ENCODE assay signal across 8 cellular contexts in genomic region chr2:216519154-216519762, GRCh38. TPM values are rescaled to one million over a fixed set of nuclear protein-coding genes. Genes with fewer than 3 reads are reported as not detected.
DNase-seq lines count a peak whose midpoint lies in the region; ATAC-seq and TF ChIP-seq lines count a peak whose summit lies in the region.

No MANE protein-coding gene starts in this region.

- no peaks in the 10 kb centered on the region; the same call in 1 of the 2 replicates for H4K20me1 ChIP-seq in GM23338 (replicated peaks; ENCODE audit: insufficient read depth)
- no peaks in the 10 kb centered on the region for H4K20me1 ChIP-seq in SK-N-SH (ENCODE audit: insufficient read depth)

- TF ChIP-seq POLR2A in breast epithelium (IDR thresholded peaks at IDR 0.05): no peak

- H3K4me1 ChIP-seq in GM23338 (ENCODE audit: insufficient read depth) (no peaks in the 10 kb centered on the region), SK-N-SH (ENCODE audit: control insufficient read depth in 1 of 2, insufficient read depth in 2 of 2, low read depth in 1 of 2, low read length in 1 of 2) (peaks cover 0 to 5% of the 10 kb centered on the region in 2 experiments; a peak in 2 of 4 replicates), breast epithelium (no peaks in the 10 kb centered on the region)

- intact Hi-C loops in breast epithelium (cut with DNase I; ENCODE audit: low total_unique reads): loop anchor here (1.0 kb wide), 1 partner anchor 135 kb away; no protein-coding TSS in a partner anchor

- H2AFZ ChIP-seq in GM23338: no peak overlapping the region
- H2AFZ ChIP-seq in SK-N-SH (ENCODE audit: low read depth): no peak overlapping the region

- no peak overlapping the region for H3K4me3 ChIP-seq in GM23338
- H3K4me3 ChIP-seq in SK-N-SH (ENCODE audit: low read depth in 2 of 2, low read length in 1 of 2): no peak overlapping the region; a peak in 1 of 4 replicates
- no peak overlapping the region for H3K4me3 ChIP-seq in breast epithelium

- H3K9me3 ChIP-seq in SK-N-SH (no peaks in the 10 kb centered on the region), breast epithelium (no peaks in the 10 kb centered on the region)

- no peaks in the 10 kb centered on the region for H3K9me3 Mint-ChIP-seq in GM23338

- no peaks in the 10 kb centered on the region for H3K4me1 Mint-ChIP-seq in GM23338

- TF ChIP-seq EP300 in SK-N-SH (IDR thresholded peaks at IDR 0.05; ENCODE audit: borderline replicate concordance in 1 of 2, low read depth in 1 of 2, low read length in 1 of 2): no peak

- H3F3A ChIP-seq in GM23338 (replicated peaks; ENCODE audit: low read depth) (no peaks in the 10 kb centered on the region), SK-N-SH (replicated peaks; ENCODE audit: insufficient read depth) (no peaks in the 10 kb centered on the region)

- H3K27me3 Mint-ChIP-seq in GM23338 (ENCODE audit: insufficient read depth, low read depth, poor library complexity): peaks cover 3% of the 10 kb centered on the region

- H3K9me2 ChIP-seq in GM23338 (ENCODE audit: insufficient read depth) (no peaks in the 10 kb centered on the region; the same call in 1 of the 2 replicates), SK-N-SH (no peaks in the 10 kb centered on the region)

- H3K9ac ChIP-seq in SK-N-SH: no peak overlapping the region

- H3K36me3 Mint-ChIP-seq in GM23338 (ENCODE audit: low read depth): no peaks in the 10 kb centered on the region; the same call in 2 of the 3 replicates

- peak; percentile 81 to 83 for TF ChIP-seq CTCF in GM23338 (conservative IDR thresholded peaks at IDR 0.05; ENCODE audit: low read depth in 2 of 2)
- peak; percentile 85 for TF ChIP-seq CTCF in SK-N-SH (IDR thresholded peaks at IDR 0.05)
- peak; percentile 71 to 85 (median 83) for TF ChIP-seq CTCF in breast epithelium (IDR thresholded peaks at IDR 0.05)

- POLR2A ChIA-PET in SK-N-SH (lab: Yijun Ruan, JAX): interaction anchor here (1.0 to 2.3 kb wide), 5 partner anchors 18 to 147 kb away, joined by 3 to 17 read pairs (median 4); partner anchors contain the start of gene RPL37A

- H3K27ac Mint-ChIP-seq in GM23338: no peak overlapping the region; the same call in 1 of the 2 replicates

- H3K79me2 ChIP-seq in GM23338 (replicated peaks; ENCODE audit: insufficient read depth) (no peaks in the 10 kb centered on the region), SK-N-SH (ENCODE audit: insufficient read depth) (no peaks in the 10 kb centered on the region)

- H3K4me2 ChIP-seq in GM23338 (no peak overlapping the region), SK-N-SH (no peak overlapping the region)

- peak; percentile 91 for TF ChIP-seq RAD21 in SK-N-SH (IDR thresholded peaks at IDR 0.05; ENCODE audit: low read length)

- no peak overlapping the region for H3K27ac ChIP-seq in GM23338 (ENCODE audit: low read depth)
- H3K27ac ChIP-seq in SK-N-SH (ENCODE audit: low read depth in 2 of 2, low read length in 1 of 2): no peak overlapping the region
- H3K27ac ChIP-seq in breast epithelium: no peak overlapping the region

- CTCF ChIA-PET in SK-N-SH (lab: Yijun Ruan, JAX): interaction anchor here (0.6 to 13.9 kb wide), 46 partner anchors 8 to 1210 kb away, joined by 3 to 614 read pairs (median 4); partner anchors contain the start of genes IGFBP2 and IGFBP5

- WGBS in SK-N-SH (ENCODE audit: low lambda C conversion rate): 62% methylated on average over 3 of the region's 3 CpGs

- DNase-seq in EH (ENCODE audit: low read depth): peak; percentile 85
- DNase-seq in GM23338 (ENCODE audit: low spot score): peak; percentile 90
- peak; percentile 47 to 90 (median 66) for DNase-seq in NCI-H1417 (lab: John Stamatoyannopoulos, UW)
- DNase-seq in SK-N-SH: peak; percentile 64
- DNase-seq in breast epithelium (ENCODE audit: low spot score in 2 of 2): peak; percentile 55 to 70
- DNase-seq in iris pigment epithelial cell (ENCODE audit: low read depth): peak; percentile 87
- DNase-seq in stimulated activated CD4-positive, alpha-beta T cell treated with anti-CD3 and anti-CD28 coated beads, Interleukin-2, amount 100 ng/mL, for 4 hours (ENCODE audit: low read depth): peak; percentile 32
- DNase-seq in activated effector memory CD4-positive, alpha-beta T cell treated with Interleukin-2 at 50 U/mL for 16 hours: no peak

- H3K36me3 ChIP-seq in GM23338 (ENCODE audit: insufficient read depth) (no peaks in the 10 kb centered on the region), SK-N-SH (replicated peaks in 1 of 2; ENCODE audit: control insufficient read depth in 1 of 2, insufficient read depth in 2 of 2, low read length in 1 of 2) (no peaks in the 10 kb centered on the region), breast epithelium (no peaks in the 10 kb centered on the region)

- H3K4me3 Mint-ChIP-seq in GM23338: no peak overlapping the region

- peak; percentile 89 for ATAC-seq in GM23338

- H3K27me3 ChIP-seq in GM23338 (ENCODE audit: insufficient read depth): no peaks in the 10 kb centered on the region
- H3K27me3 ChIP-seq in SK-N-SH (ENCODE audit: insufficient read depth): no peaks in the 10 kb centered on the region
- no peaks in the 10 kb centered on the region for H3K27me3 ChIP-seq in breast epithelium

TF ChIP-seq in GM23338, 12 proteins besides CTCF, POLR2A, EP300 and RAD21:
- TF ChIP-seq POLR2AphosphoS5 (IDR thresholded peaks at IDR 0.05; ENCODE audit: low read depth) (no peak), ZNF331 (CRISPR knock-in tag; IDR thresholded peaks at IDR 0.05; ENCODE audit: low read depth) (no peak), CREB1 (CRISPR knock-in tag; IDR thresholded peaks at IDR 0.05; ENCODE audit: low read depth) (no peak), EZH2phosphoT487 (IDR thresholded peaks at IDR 0.05; ENCODE audit: unreplicated experiment) (no peak)
TF ChIP-seq in GM23338: peak in this region for 0.

TF ChIP-seq in SK-N-SH, 30 proteins besides CTCF, POLR2A, EP300 and RAD21:
- TF ChIP-seq MXI1 (IDR thresholded peaks at IDR 0.05; ENCODE audit: low read depth, low read length) (peak; percentile 46; the same call in 1 of the 2 replicates), CHD2 (IDR thresholded peaks at IDR 0.05; ENCODE audit: low read length, partially characterized antibody) (peak; percentile 34), RFX5 (IDR thresholded peaks at IDR 0.05; ENCODE audit: low read length) (no peak), PBX3 (IDR thresholded peaks at IDR 0.05) (no peak), SMC3 (IDR thresholded peaks at IDR 0.05; ENCODE audit: low read depth, low read length) (peak; percentile 96), USF1 (IDR thresholded peaks at IDR 0.05; ENCODE audit: borderline replicate concordance, low read depth) (no peak), RCOR1 (IDR thresholded peaks at IDR 0.05; ENCODE audit: low read length) (no peak), GABPA (IDR thresholded peaks at IDR 0.05; ENCODE audit: low read depth) (no peak), JUND (IDR thresholded peaks at IDR 0.05) (no peak), NFIC (IDR thresholded peaks at IDR 0.05; ENCODE audit: borderline replicate concordance) (no peak), NRF1 (IDR thresholded peaks at IDR 0.05; ENCODE audit: low read depth, low read length) (no peak), FOXM1 (IDR thresholded peaks at IDR 0.05; ENCODE audit: low read depth) (no peak)
- TF ChIP-seq, protein P1, sequence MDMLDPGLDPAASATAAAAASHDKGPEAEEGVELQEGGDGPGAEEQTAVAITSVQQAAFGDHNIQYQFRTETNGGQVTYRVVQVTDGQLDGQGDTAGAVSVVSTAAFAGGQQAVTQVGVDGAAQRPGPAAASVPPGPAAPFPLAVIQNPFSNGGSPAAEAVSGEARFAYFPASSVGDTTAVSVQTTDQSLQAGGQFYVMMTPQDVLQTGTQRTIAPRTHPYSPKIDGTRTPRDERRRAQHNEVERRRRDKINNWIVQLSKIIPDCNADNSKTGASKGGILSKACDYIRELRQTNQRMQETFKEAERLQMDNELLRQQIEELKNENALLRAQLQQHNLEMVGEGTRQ (IDR thresholded peaks at IDR 0.05; ENCODE audit: borderline replicate concordance, low read depth, low read length): no peak

RNA-seq across cellular contexts. Expression of gene RPL37A, which starts 20.6 kb away (rescaled TPM):
- total RNA-seq in GM23338 (2014; rRNA removed; shearing (Covaris generic)): 879 and 1,118 TPM in 2 replicates
- polyA plus RNA-seq in GM23338 (2016; fragmentation: Nextera tagmentation; extraction: Ambion mirVana): 5,036 and 5,564 TPM in 2 replicates
- 2,018 and 3,014 TPM in 2 replicates for polyA plus RNA-seq in SK-N-SH (2012; rRNA removed)
- polyA plus RNA-seq in SK-N-SH (2012; cell fraction: cytosol; rRNA removed): 1,664 and 2,199 TPM in 2 replicates
- polyA plus RNA-seq in SK-N-SH (2012; cell fraction: nucleus; rRNA removed): 828 and 1,169 TPM in 2 replicates
- 1,000 to 10,000 TPM; 1,604 to 2,277 (median 1,692) TPM for total RNA-seq in breast epithelium
